Comparison of ENCODE assay signal across 8 cellular contexts in the genomic region with DNA sequence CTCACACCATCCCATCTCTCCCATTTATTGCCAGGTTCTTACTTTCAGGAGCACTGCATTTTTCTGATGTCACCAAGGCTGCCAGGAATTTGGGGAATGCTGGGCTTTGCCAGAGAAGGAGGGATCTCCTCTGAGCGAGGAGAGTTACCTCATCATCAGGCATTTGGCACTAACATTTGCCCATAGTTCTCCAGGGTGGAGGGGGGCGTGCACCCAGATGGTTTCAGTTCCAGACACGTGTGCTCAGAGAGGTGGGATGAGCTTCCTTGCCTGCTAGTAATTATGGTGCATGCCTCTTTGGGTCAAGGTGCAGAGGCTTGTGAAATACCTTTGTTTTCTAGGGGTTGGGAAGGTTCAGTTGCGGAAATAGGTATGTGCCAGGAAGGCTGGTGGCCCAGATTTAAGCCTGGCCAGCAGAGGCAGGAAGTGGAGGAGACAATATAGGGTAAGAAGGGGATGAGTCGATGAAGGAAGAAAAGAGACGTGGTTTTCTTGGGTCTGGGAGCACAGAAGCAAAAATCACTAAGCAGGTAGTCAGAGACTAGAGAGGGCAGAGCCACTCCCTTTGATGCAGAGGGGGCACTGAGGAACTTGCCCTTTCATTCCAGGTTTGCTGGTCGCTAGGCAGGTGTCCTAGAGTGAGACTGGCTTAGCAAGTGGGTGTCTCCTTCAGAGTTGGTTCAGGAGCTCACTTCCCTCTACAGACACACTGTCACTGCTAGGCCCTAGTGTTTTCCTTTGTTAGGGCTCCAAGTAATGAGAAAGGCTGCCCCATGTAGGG.
DNase-seq lines count a peak whose midpoint lies in the region; TF ChIP-seq lines count a peak whose summit lies in the region.

No MANE protein-coding gene starts in this region.

- TF ChIP-seq CTCF in C4-2B (conservative IDR thresholded peaks at IDR 0.05) = no peak

- no peaks in the 10 kb centered on the region for H3K9me3 ChIP-seq in muscle layer of duodenum (ENCODE audit: control insufficient read depth in 1 of 2, low read length in 2 of 2)

- peak; percentile 98 for DNase-seq in NCI-H226
- DNase-seq in epidermal melanocyte (ENCODE audit: insufficient read length, low spot score) = peak; percentile 69
- no peak for DNase-seq in NK-92 (lab: John Stamatoyannopoulos, UW; ENCODE audit: unreplicated experiment)
- DNase-seq in NCI-H510A (lab: John Stamatoyannopoulos, UW) = no peak
- DNase-seq in GM19240 (ENCODE audit: insufficient read length, low spot score) = no peak
- DNase-seq in anterior cingulate cortex (lab: John Stamatoyannopoulos, UW) = no peak

- no peaks in the 10 kb centered on the region for H3K27me3 ChIP-seq in muscle layer of duodenum (ENCODE audit: low read depth, low read length)

- H3K4me3 ChIP-seq in muscle layer of duodenum (ENCODE audit: low read depth in 1 of 2, low read length in 2 of 2) = no peak overlapping the region

- H3K27ac ChIP-seq in C4-2B (peak overlapping the region; percentile 65; the same call in 1 of the 2 replicates), muscle layer of duodenum (ENCODE audit: low read length) (peak overlapping the region; percentile 76)

- H3K36me3 ChIP-seq in muscle layer of duodenum (ENCODE audit: control insufficient read depth in 1 of 2, insufficient read depth in 2 of 2, low read length in 2 of 2) = no peaks in the 10 kb centered on the region

- H3K4me1 ChIP-seq in muscle layer of duodenum (ENCODE audit: control insufficient read depth in 1 of 2, insufficient read depth in 2 of 2, low read length in 2 of 2) = peaks cover 10 to 12% of the 10 kb centered on the region in 2 donors

Comparison
In these comparisons a context has a peak if more than half of its experiments do, and no peak if none do; other contexts are left out.
1. DNase-seq: peak in NCI-H226 (single experiment) and epidermal melanocyte (single experiment); none in NK-92 (single experiment), NCI-H510A (single experiment), GM19240 (single experiment) and anterior cingulate cortex (0 of 58).